9 cellular contexts compared by ENCODE assay signal in genomic region chr12:52358575-52359350, GRCh38. TPM values are rescaled to one million over a fixed set of nuclear protein-coding genes. Genes with fewer than 3 reads are reported as not detected.
DNase-seq lines count a peak whose midpoint lies in the region; ATAC-seq and TF ChIP-seq lines count a peak whose summit lies in the region.
"Had no signal": no experiment of that assay in that cellular context is flagged by ENCODE, and none has a peak within 500 bp of the region (broad histone marks: within the 10 kb centered on the region; RNA-seq: fewer than 3 reads in every experiment).

No MANE protein-coding gene starts in this region.

- WGBS in endodermal cell (ENCODE audit: insufficient coverage in 1 of 2, insufficient read length in 1 of 2), 2 experiments, result 85 to 87% methylated on average over 4 to 5 of the region's 5 CpGs
- 63 to 70% methylated on average over 5 of the region's 5 CpGs for WGBS in GM23248 (ENCODE audit: low coverage in 1 of 2, low lambda C conversion rate in 2 of 2, missing lambda C conversion rate in 2 of 2), 2 experiments

- H3F3A ChIP-seq in GM23248 (ENCODE audit: insufficient read depth), result no peaks in the 10 kb centered on the region

- in situ Hi-C loops in GM13976 (cut with MboI; ENCODE audit: low sequenced_read_pairs, unreplicated experiment), result no loop called here
- in situ Hi-C loops in GM23248 (cut with MboI), result no loop called here

- H3K9ac ChIP-seq in endodermal cell (ENCODE audit: extremely low read depth, low read length, poor library complexity, severe bottlenecking) (no peak overlapping the region), GM23248 (no peak overlapping the region)

- no peaks in the 10 kb centered on the region for H3K36me3 ChIP-seq in endodermal cell (ENCODE audit: control insufficient read depth, insufficient read depth, low read length)
- no peaks in the 10 kb centered on the region for H3K36me3 ChIP-seq in GM23248 (ENCODE audit: low read depth)

- H3K27me3 Mint-ChIP-seq in endodermal cell (ENCODE audit: insufficient read depth), result peaks cover 3% of the 10 kb centered on the region

- H3K9me3 ChIP-seq in endodermal cell (ENCODE audit: control insufficient read depth, low read length), result no peaks in the 10 kb centered on the region
- no peaks in the 10 kb centered on the region for H3K9me3 ChIP-seq in GM23248 (ENCODE audit: low read depth)

- no peak overlapping the region for H3K4me2 ChIP-seq in GM23248 (ENCODE audit: unreplicated experiment)

- H3K4me3 Mint-ChIP-seq in endodermal cell, result no peak overlapping the region

- TF ChIP-seq CTCF in GM13976 (IDR thresholded peaks at IDR 0.05; ENCODE audit: borderline replicate concordance, control extremely low read depth, extremely low read depth, insufficient read depth, missing control alignments), result no peak
- no peak for TF ChIP-seq CTCF in GM20000 (IDR thresholded peaks at IDR 0.05; ENCODE audit: extremely low read depth, missing control alignments)
- TF ChIP-seq CTCF in endodermal cell (conservative IDR thresholded peaks at IDR 0.05), result no peak

- DNase-seq in GM13976 (ENCODE audit: low spot score) (peak; percentile 76), GM20000 (ENCODE audit: low spot score) (peak; percentile 77), endodermal cell (peak; percentile 44), caudate nucleus (lab: John Stamatoyannopoulos, UW) (no peak), GM23248 (no peak), HuH-7.5 (ENCODE audit: low spot score) (no peak), NCI-H1417 treated with DMSO at 0.1 percent for 48 hours (lab: John Stamatoyannopoulos, UW) (no peak)

- no peaks in the 10 kb centered on the region for H3K9me2 ChIP-seq in GM23248 (ENCODE audit: insufficient read depth)

- no peaks in the 10 kb centered on the region for H3K79me2 ChIP-seq in GM23248 (ENCODE audit: insufficient read depth)

- H3K4me1 ChIP-seq in endodermal cell (ENCODE audit: control insufficient read depth, insufficient read depth, low read length) (no peaks in the 10 kb centered on the region), GM23248 (ENCODE audit: insufficient read depth) (no peaks in the 10 kb centered on the region)

- H3K9me3 Mint-ChIP-seq in endodermal cell, result no peaks in the 10 kb centered on the region

- no peaks in the 10 kb centered on the region for H3K36me3 Mint-ChIP-seq in endodermal cell (ENCODE audit: low read depth)

- peak; percentile 91 for ATAC-seq in HG03442 (IDR thresholded peaks at IDR 0.05; ENCODE audit: unreplicated experiment)
- ATAC-seq: K562 had no signal

- no peaks in the 10 kb centered on the region for H3K4me1 Mint-ChIP-seq in endodermal cell

- H3K4me3 ChIP-seq in endodermal cell (ENCODE audit: low read length), result no peak overlapping the region
- no peak overlapping the region for H3K4me3 ChIP-seq in GM23248
- H3K4me3 ChIP-seq: K562 had no signal

- H3K27ac ChIP-seq in endodermal cell (ENCODE audit: low read depth, low read length) (no peak overlapping the region), caudate nucleus (ENCODE audit: low read depth, low read length) (no peak overlapping the region), GM23248 (no peak overlapping the region)

- no peak overlapping the region for H3K27ac Mint-ChIP-seq in endodermal cell

- no peak overlapping the region for H2AFZ ChIP-seq in GM23248

- H3K27me3 ChIP-seq in endodermal cell (ENCODE audit: control insufficient read depth, insufficient read depth, low read length, poor library complexity, severe bottlenecking) (no peaks in the 10 kb centered on the region), GM23248 (replicated peaks; ENCODE audit: insufficient read depth) (peaks cover 39% of the 10 kb centered on the region)

- no peaks in the 10 kb centered on the region for H4K20me1 ChIP-seq in GM23248 (ENCODE audit: insufficient read depth)

RNA-seq across cellular contexts. Expression of gene KRT85, which starts 8.5 kb away (rescaled TPM):
- not detected for total RNA-seq in endodermal cell
- not detected for polyA plus RNA-seq in endodermal cell (2013, experiment 1 of 2)
- not detected for polyA plus RNA-seq in endodermal cell (2013, experiment 2 of 2)
- not detected in 2 replicates for total RNA-seq in GM23248 (2014; rRNA removed; shearing (Covaris generic))
- not detected in 2 replicates for polyA plus RNA-seq in GM23248 (2016; fragmentation: Nextera tagmentation; extraction: Ambion mirVana)
- total RNA-seq: K562 had no signal
- polyA plus RNA-seq: K562 had no signal

RNA-seq across cellular contexts. Expression of gene KRT84, which starts 26.7 kb away (rescaled TPM):
- not detected for total RNA-seq in endodermal cell
- not detected for polyA plus RNA-seq in endodermal cell (2013, experiment 1 of 2)
- polyA plus RNA-seq in endodermal cell (2013, experiment 2 of 2), result not detected
- not detected in 2 replicates for total RNA-seq in GM23248 (2014; rRNA removed; shearing (Covaris generic))
- polyA plus RNA-seq in GM23248 (2016; fragmentation: Nextera tagmentation; extraction: Ambion mirVana), result not detected in 2 replicates
- total RNA-seq: K562 had no signal
- polyA plus RNA-seq: K562 had no signal

RNA-seq across cellular contexts. Expression of gene KRT83, which starts 37.6 kb away (rescaled TPM):
- not detected for total RNA-seq in endodermal cell
- not detected for polyA plus RNA-seq in endodermal cell (2013, experiment 1 of 2)
- not detected for polyA plus RNA-seq in endodermal cell (2013, experiment 2 of 2)
- total RNA-seq in GM23248 (2014; rRNA removed; shearing (Covaris generic)), result not detected in 2 replicates
- not detected in 2 replicates for polyA plus RNA-seq in GM23248 (2016; fragmentation: Nextera tagmentation; extraction: Ambion mirVana)
- total RNA-seq: K562 had no signal
- polyA plus RNA-seq: K562 had no signal

RNA-seq across cellular contexts. Expression of gene KRT82, which starts 47.4 kb away (rescaled TPM):
- not detected for total RNA-seq in endodermal cell
- not detected for polyA plus RNA-seq in endodermal cell (2013, experiment 1 of 2)
- not detected for polyA plus RNA-seq in endodermal cell (2013, experiment 2 of 2)
- not detected in 2 replicates for total RNA-seq in GM23248 (2014; rRNA removed; shearing (Covaris generic))
- polyA plus RNA-seq in GM23248 (2016; fragmentation: Nextera tagmentation; extraction: Ambion mirVana), result not detected in 2 replicates
- total RNA-seq: K562 had no signal
- polyA plus RNA-seq: K562 had no signal

Comparison
In these comparisons a context has a peak if more than half of its experiments do, and no peak if none do; other contexts are left out.
1. DNase-seq: peak in GM13976 (single experiment), GM20000 (single experiment) and endodermal cell (single experiment); none in caudate nucleus (0 of 61), GM23248 (single experiment), HuH-7.5 (single experiment) and NCI-H1417 treated with DMSO at 0.1 percent for 48 hours (single experiment).